In genomic region chr21:43717166-43717853, GRCh38 we compare ENCODE assay signal across 12 cellular contexts. TPM values are rescaled to one million over a fixed set of nuclear protein-coding genes. Genes with fewer than 3 reads are reported as not detected.
DNase-seq lines count a peak whose midpoint lies in the region; ATAC-seq and TF ChIP-seq lines count a peak whose summit lies in the region.
"Had no signal": no experiment of that assay in that cellular context is flagged by ENCODE, and none has a peak within 500 bp of the region (broad histone marks: within the 10 kb centered on the region; RNA-seq: fewer than 3 reads in every experiment).

No MANE protein-coding gene starts in this region.

- H3K4me1 Mint-ChIP-seq in activated T-cell treated with anti-CD3 and anti-CD28 coated beads, Interleukin-2, amount 50 U/mL, for 72 hours (ENCODE audit: low read depth), result peaks cover 33% of the 10 kb centered on the region
- peaks cover 24% of the 10 kb centered on the region for H3K4me1 Mint-ChIP-seq in central memory CD8-positive, alpha-beta T cell

- no peaks in the 10 kb centered on the region for H3K9me2 ChIP-seq in Karpas-422 (replicated peaks; ENCODE audit: insufficient read depth, low read length)

- H3K9me3 ChIP-seq in Karpas-422 (ENCODE audit: low read length), result no peaks in the 10 kb centered on the region
- no peaks in the 10 kb centered on the region for H3K9me3 ChIP-seq in smooth muscle cell (replicated peaks; ENCODE audit: low read depth)
- H3K9me3 ChIP-seq: gastrocnemius medialis had no signal

- peaks cover 23% of the 10 kb centered on the region for H4K20me1 ChIP-seq in Karpas-422 (ENCODE audit: insufficient read depth, low read depth, low read length)
- peaks cover 28% of the 10 kb centered on the region for H4K20me1 ChIP-seq in smooth muscle cell (ENCODE audit: low read depth)

- H3K27ac Mint-ChIP-seq in activated T-cell treated with anti-CD3 and anti-CD28 coated beads, Interleukin-2, amount 50 U/mL, for 72 hours, result no peak overlapping the region
- H3K27ac Mint-ChIP-seq in central memory CD8-positive, alpha-beta T cell (ENCODE audit: low read depth), result no peak overlapping the region

- no peaks in the 10 kb centered on the region for H3K27me3 ChIP-seq in Karpas-422 (ENCODE audit: low read length)
- H3K27me3 ChIP-seq in smooth muscle cell (ENCODE audit: low read depth), result no peaks in the 10 kb centered on the region
- H3K27me3 ChIP-seq: dorsolateral prefrontal cortex, gastrocnemius medialis had no signal

- H3K4me1 ChIP-seq in Karpas-422 (ENCODE audit: low read length), result peaks cover 46% of the 10 kb centered on the region
- peaks cover 14% of the 10 kb centered on the region for H3K4me1 ChIP-seq in smooth muscle cell (ENCODE audit: low read depth)

- H3K27me3 Mint-ChIP-seq in activated T-cell treated with anti-CD3 and anti-CD28 coated beads, Interleukin-2, amount 50 U/mL, for 72 hours (ENCODE audit: low read depth), result peaks cover 9% of the 10 kb centered on the region
- no peaks in the 10 kb centered on the region for H3K27me3 Mint-ChIP-seq in central memory CD8-positive, alpha-beta T cell

- 93% methylated on average over 13 of the region's 13 CpGs for WGBS in smooth muscle cell (ENCODE audit: low lambda C conversion rate)

- H3K9ac ChIP-seq in Karpas-422 (ENCODE audit: low read length), result peak overlapping the region; percentile 24; the same call in 1 of the 2 replicates
- no peak overlapping the region for H3K9ac ChIP-seq in smooth muscle cell (ENCODE audit: low read depth)

- peaks cover 32% of the 10 kb centered on the region for H3K79me2 ChIP-seq in Karpas-422 (ENCODE audit: low read length)
- peaks cover 32% of the 10 kb centered on the region for H3K79me2 ChIP-seq in smooth muscle cell (ENCODE audit: low read depth)

- H2AFZ ChIP-seq in Karpas-422 (ENCODE audit: low read length), result no peak overlapping the region
- H2AFZ ChIP-seq in smooth muscle cell (ENCODE audit: low read depth), result no peak overlapping the region

- H3K9me3 Mint-ChIP-seq in activated T-cell treated with anti-CD3 and anti-CD28 coated beads, Interleukin-2, amount 50 U/mL, for 72 hours, result no peaks in the 10 kb centered on the region
- no peaks in the 10 kb centered on the region for H3K9me3 Mint-ChIP-seq in central memory CD8-positive, alpha-beta T cell

- no peak for TF ChIP-seq CTCF in smooth muscle cell (IDR thresholded peaks at IDR 0.05; ENCODE audit: borderline replicate concordance, insufficient read depth, poor library complexity, severe bottlenecking)

- H3K27ac ChIP-seq in Karpas-422 (ENCODE audit: low read length), result no peak overlapping the region
- peak overlapping the region; percentile 19 for H3K27ac ChIP-seq in smooth muscle cell (ENCODE audit: low read depth)
- H3K27ac ChIP-seq: gastrocnemius medialis had no signal

- H3K36me3 ChIP-seq in Karpas-422 (ENCODE audit: insufficient read depth, low read length) (no peaks in the 10 kb centered on the region), smooth muscle cell (ENCODE audit: low read depth) (no peaks in the 10 kb centered on the region)
- H3K36me3 ChIP-seq: gastrocnemius medialis had no signal

- H3F3A ChIP-seq in smooth muscle cell (ENCODE audit: low read depth), result peaks cover 3% of the 10 kb centered on the region

- H3K4me3 ChIP-seq in Karpas-422 (ENCODE audit: low read length), result no peak overlapping the region
- H3K4me3 ChIP-seq in smooth muscle cell, result no peak overlapping the region

- no peak for ATAC-seq in activated T-cell treated with anti-CD3 and anti-CD28 coated beads, Interleukin-2, amount 50 U/mL, for 72 hours (replicated peaks in 1 of 2)
- ATAC-seq in central memory CD8-positive, alpha-beta T cell (replicated peaks; ENCODE audit: extremely low read depth, poor library complexity, severe bottlenecking), result no peak
- no peak for ATAC-seq in GM21786 (IDR thresholded peaks at IDR 0.05; ENCODE audit: unreplicated experiment)
- ATAC-seq: gastrocnemius medialis had no signal

- DNase-seq in activated T-cell treated with anti-CD3 and anti-CD28 coated beads, Interleukin-2, amount 50 U/mL, for 72 hours, result no peak
- DNase-seq in activated T-cell treated with anti-CD3 and anti-CD28 coated beads for 4 hours, result no peak
- no peak for DNase-seq in Karpas-422
- DNase-seq in central memory CD8-positive, alpha-beta T cell (ENCODE audit: low spot score in 2 of 2), result no peak
- no peak for DNase-seq in smooth muscle cell (lab: John Stamatoyannopoulos, UW; ENCODE audit: unreplicated experiment)
- DNase-seq in NCI-H1436 treated with DMSO at 0.1 percent for 48 hours (lab: John Stamatoyannopoulos, UW), result no peak
- DNase-seq in dermis blood vessel endothelial cell, result no peak
- DNase-seq: dorsolateral prefrontal cortex, gastrocnemius medialis, NCI-H345, SHP77 had no signal

- H3K4me3 Mint-ChIP-seq in activated T-cell treated with anti-CD3 and anti-CD28 coated beads, Interleukin-2, amount 50 U/mL, for 72 hours, result peak overlapping the region; percentile 41 to 88
- peak overlapping the region; percentile 85 for H3K4me3 Mint-ChIP-seq in central memory CD8-positive, alpha-beta T cell

- no peaks in the 10 kb centered on the region for H3K36me3 Mint-ChIP-seq in activated T-cell treated with anti-CD3 and anti-CD28 coated beads, Interleukin-2, amount 50 U/mL, for 72 hours (ENCODE audit: insufficient read depth in 2 of 2)
- peaks cover 11% of the 10 kb centered on the region for H3K36me3 Mint-ChIP-seq in central memory CD8-positive, alpha-beta T cell (ENCODE audit: insufficient read depth)

- H3K4me2 ChIP-seq in Karpas-422 (ENCODE audit: low read depth, low read length, poor library complexity, severe bottlenecking), result peak overlapping the region; percentile 28
- no peak overlapping the region for H3K4me2 ChIP-seq in smooth muscle cell

RNA-seq across cellular contexts. Expression of gene PDXK, which starts 1.6 kb away (rescaled TPM):
- total RNA-seq in activated T-cell treated with anti-CD3 and anti-CD28 coated beads, Interleukin-2, amount 50 U/mL, for 72 hours, result 10 to 100 TPM; 87.9 to 99.5 TPM
- total RNA-seq in Karpas-422 (2014; rRNA removed; shearing (Covaris generic); ENCODE audit: low replicate concordance), result 44.7 and 86.5 TPM in 2 replicates
- total RNA-seq in smooth muscle cell, result 84.3 and 92.6 TPM in 2 replicates
- 184 and 194 TPM in 2 replicates for polyA plus RNA-seq in smooth muscle cell
- 47.0 and 87.4 TPM in 2 replicates for total RNA-seq in dermis blood vessel endothelial cell

RNA-seq across cellular contexts. Expression of gene RRP1B, which starts 58.0 kb away (rescaled TPM):
- 10 to 100 TPM; 52.6 to 62.0 TPM for total RNA-seq in activated T-cell treated with anti-CD3 and anti-CD28 coated beads, Interleukin-2, amount 50 U/mL, for 72 hours
- total RNA-seq in Karpas-422 (2014; rRNA removed; shearing (Covaris generic); ENCODE audit: low replicate concordance), result 30.6 and 34.5 TPM in 2 replicates
- 19.3 and 24.7 TPM in 2 replicates for total RNA-seq in smooth muscle cell
- polyA plus RNA-seq in smooth muscle cell, result 10.6 and 17.6 TPM in 2 replicates
- total RNA-seq in dermis blood vessel endothelial cell, result 36.1 and 40.6 TPM in 2 replicates

RNA-seq across cellular contexts. Expression of gene HSF2BP, which starts 58.0 kb away (rescaled TPM):
- 1 to 10 TPM; 1.3 to 1.9 TPM for total RNA-seq in activated T-cell treated with anti-CD3 and anti-CD28 coated beads, Interleukin-2, amount 50 U/mL, for 72 hours
- 0.67 and 0.76 TPM in 2 replicates for total RNA-seq in Karpas-422 (2014; rRNA removed; shearing (Covaris generic); ENCODE audit: low replicate concordance)
- total RNA-seq in smooth muscle cell (1.9 and 3.4 TPM in 2 replicates), dermis blood vessel endothelial cell (0.65 and 0.68 TPM in 2 replicates)
- polyA plus RNA-seq in smooth muscle cell, result 0.97 and 1.6 TPM in 2 replicates

RNA-seq across cellular contexts. Expression of gene CSTB, which starts 58.8 kb away (rescaled TPM):
- total RNA-seq in activated T-cell treated with anti-CD3 and anti-CD28 coated beads, Interleukin-2, amount 50 U/mL, for 72 hours, result 10 to 100 TPM; 30.7 to 32.3 TPM
- total RNA-seq in Karpas-422 (2014; rRNA removed; shearing (Covaris generic); ENCODE audit: low replicate concordance), result 17.6 and 28.0 TPM in 2 replicates
- total RNA-seq in smooth muscle cell, result 22.2 and 29.9 TPM in 2 replicates
- polyA plus RNA-seq in smooth muscle cell, result 74.0 and 97.6 TPM in 2 replicates
- 6.3 and 8.5 TPM in 2 replicates for total RNA-seq in dermis blood vessel endothelial cell
